In the genomic region with DNA sequence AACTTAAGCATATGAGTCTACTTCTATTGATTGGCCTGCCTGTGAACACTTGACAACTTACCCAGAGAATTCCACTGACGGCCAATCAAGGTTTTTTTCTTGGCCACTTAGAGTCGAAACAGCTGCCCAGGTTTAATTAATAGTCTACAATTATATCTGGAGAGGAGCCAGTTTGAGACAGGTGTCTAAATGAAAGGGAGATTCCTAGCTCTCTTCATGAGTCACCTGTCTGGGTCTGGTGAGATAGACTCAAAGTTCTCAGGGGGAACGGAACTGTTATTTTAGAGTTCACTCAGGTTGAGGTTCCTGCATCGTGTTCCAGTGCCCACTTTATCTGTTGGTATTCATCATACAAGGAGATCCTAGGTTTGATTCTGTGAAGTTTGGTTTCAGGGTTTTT, we compare ENCODE assay signal across 21 cellular contexts.
A peak's percentile ranks its signal among the peaks of the same experiment; 100 is the strongest.
DNase-seq lines count a peak whose midpoint lies in the region; ATAC-seq and TF ChIP-seq lines count a peak whose summit lies in the region.
"Had no signal": no experiment of that assay in that cellular context is flagged by ENCODE, and none has a peak within 500 bp of the region (broad histone marks: within the 10 kb centered on the region; RNA-seq: fewer than 3 reads in every experiment).

No MANE protein-coding gene starts in this region.

- CTCF ChIA-PET in MCF 10A (lab: Yijun Ruan, JAX) = no interaction called here
- CTCF ChIA-PET in mammary epithelial cell (lab: Charles Lee; ENCODE audit: low non-redundant PET) = interaction anchor here (0.6 kb wide), 1 partner anchor 121 kb away, joined by 4 read pairs; no protein-coding TSS in a partner anchor

- H3K4me3 ChIP-seq in mammary epithelial cell (replicated peaks in 1 of 3; ENCODE audit: insufficient read depth in 1 of 3, low read depth in 2 of 3, low read length in 3 of 3) = no peak overlapping the region
- H3K4me3 ChIP-seq: breast epithelium had no signal

- POLR2A ChIA-PET in MCF 10A (lab: Yijun Ruan, JAX) = interaction anchor here (1.1 to 2.1 kb wide), 3 partner anchors 9 to 82 kb away, joined by 4 to 7 read pairs (median 5); no protein-coding TSS in a partner anchor

- H3K4me2 ChIP-seq in mammary epithelial cell (ENCODE audit: insufficient read depth, low read depth, low read length) = no peak overlapping the region

- BruUV-seq in MCF 10A (replicated peaks; lab: Mats Ljungman, UMichigan) (no TSS peak), mammary epithelial cell (replicated peaks; lab: Mats Ljungman, UMichigan) (no TSS peak)

- 42% methylated on average over 4 of the region's 4 CpGs for WGBS in mammary epithelial cell (ENCODE audit: low coverage, missing lambda C conversion rate)

- peaks cover 13% of the 10 kb centered on the region for H3K36me3 ChIP-seq in mammary epithelial cell (ENCODE audit: insufficient read depth, low read length)
- H3K36me3 ChIP-seq: breast epithelium had no signal

- no peak for TF ChIP-seq CTCF in MCF 10A (IDR thresholded peaks at IDR 0.05; ENCODE audit: unreplicated experiment)
- no peak for TF ChIP-seq CTCF in mammary epithelial cell (conservative IDR thresholded peaks at IDR 0.05 in 1 of 2, IDR thresholded peaks at IDR 0.05 in 1 of 2; ENCODE audit: extremely low read depth in 1 of 2, insufficient read depth in 1 of 2, low read depth in 1 of 2, low read length in 2 of 2)
- no peak for TF ChIP-seq CTCF in type B pancreatic cell (conservative IDR thresholded peaks at IDR 0.05)

- peaks cover 84% of the 10 kb centered on the region for H3K79me2 ChIP-seq in mammary epithelial cell (ENCODE audit: insufficient read depth, low read length)

- in situ Hi-C loops in mammary epithelial cell (cut with MboI; ENCODE audit: low sequenced_read_pairs in 2 of 2) = no loop called here
- in situ Hi-C loops in ACHN (cut with HindIII; ENCODE audit: low pct_ligation_motif_present, low pct_unique_long_range_greater_than_20kb, low sequenced_read_pairs) = no loop called here

- H3K27ac Mint-ChIP-seq in MCF 10A (ENCODE audit: low read depth, unreplicated experiment) = no peak overlapping the region
- peak overlapping the region; percentile 32 for H3K27ac Mint-ChIP-seq in type B pancreatic cell
- H3K27ac Mint-ChIP-seq: activated CD8-positive, alpha-beta T cell treated with anti-CD3 and anti-CD28 coated beads, Interleukin-2, amount 10 ng/mL, durations not matched to agents 7 days and 5 days; activated naive CD8-positive, alpha-beta T cell treated with anti-CD3 and anti-CD28 coated beads, Interleukin-2, amount 50 U/mL, for 24 hours; CD4-positive, alpha-beta T cell; T-cell had no signal

- no peaks in the 10 kb centered on the region for H3K9me3 ChIP-seq in mammary epithelial cell (replicated peaks; ENCODE audit: insufficient read depth, low read length)
- H3K9me3 ChIP-seq: breast epithelium had no signal

- H3K27me3 ChIP-seq in mammary epithelial cell (ENCODE audit: insufficient read depth, low read length) = no peaks in the 10 kb centered on the region
- H3K27me3 ChIP-seq: breast epithelium had no signal

- no peak overlapping the region for H3K9ac ChIP-seq in mammary epithelial cell (ENCODE audit: insufficient read depth, low read length)
- H3K9ac ChIP-seq: parathyroid adenoma had no signal

- DNase-seq in MCF 10A (ENCODE audit: unreplicated experiment) (peak; percentile 11), mammary epithelial cell (no peak), NCI-H2171 (lab: John Stamatoyannopoulos, UW) (peak; percentile 38), SHP77 treated with DMSO at 0.1 percent for 48 hours (lab: John Stamatoyannopoulos, UW) (peak; percentile 25), type B pancreatic cell (ENCODE audit: extremely low spot score, unreplicated experiment) (no peak), ACHN (no peak)
- DNase-seq in activated effector memory CD4-positive, alpha-beta T cell treated with anti-CD3 and anti-CD28 coated beads, Interleukin-2, amount 50 U/mL, for 16 hours = no peak
- DNase-seq: activated CD8-positive, alpha-beta T cell treated with anti-CD3 and anti-CD28 coated beads, Interleukin-2, amount 10 ng/mL, durations not matched to agents 7 days and 5 days; activated naive CD8-positive, alpha-beta T cell treated with anti-CD3 and anti-CD28 coated beads, Interleukin-2, amount 50 U/mL, for 24 hours; CD4-positive, alpha-beta T cell; dermis blood vessel endothelial cell; IMR-90; left ventricle myocardium superior; MM.1S; NK-92 treated with Interleukin-12 subunit alpha and Interleukin-12 subunit beta, amount 100 ng/mL, for 24 hours; stimulated activated CD4-positive, alpha-beta T cell treated with anti-CD3 and anti-CD28 coated beads, Interleukin-4, amount 100 ng/mL, for 1 hour; T-cell had no signal

- intact Hi-C loops in MCF 10A (cut with micrococcal nuclease) (no loop called here), mammary epithelial cell (cut with micrococcal nuclease) (no loop called here)

- no peaks in the 10 kb centered on the region for H3K9me3 Mint-ChIP-seq in MCF 10A (ENCODE audit: unreplicated experiment)
- peaks cover 4% of the 10 kb centered on the region for H3K9me3 Mint-ChIP-seq in type B pancreatic cell
- H3K9me3 Mint-ChIP-seq: activated naive CD8-positive, alpha-beta T cell treated with anti-CD3 and anti-CD28 coated beads, Interleukin-2, amount 50 U/mL, for 24 hours; CD4-positive, alpha-beta T cell; T-cell had no signal

- ATAC-seq in HG03469 (IDR thresholded peaks at IDR 0.05; ENCODE audit: unreplicated experiment) = no peak
- ATAC-seq: activated CD8-positive, alpha-beta T cell treated with anti-CD3 and anti-CD28 coated beads, Interleukin-2, amount 10 ng/mL, durations not matched to agents 7 days and 5 days; activated naive CD8-positive, alpha-beta T cell treated with anti-CD3 and anti-CD28 coated beads, Interleukin-2, amount 50 U/mL, for 24 hours; left ventricle myocardium superior; T-cell had no signal

- no peak overlapping the region for H2AFZ ChIP-seq in mammary epithelial cell (ENCODE audit: low read depth, low read length)
- H2AFZ ChIP-seq: parathyroid adenoma had no signal

- peaks cover 5% of the 10 kb centered on the region for H3K4me1 Mint-ChIP-seq in MCF 10A (ENCODE audit: insufficient read depth, unreplicated experiment)
- peaks cover 52% of the 10 kb centered on the region for H3K4me1 Mint-ChIP-seq in type B pancreatic cell (ENCODE audit: unreplicated experiment)

- H3K27ac ChIP-seq in mammary epithelial cell (ENCODE audit: insufficient read depth, low read depth, low read length) = no peak overlapping the region
- H3K27ac ChIP-seq: breast epithelium, parathyroid adenoma, RWPE1 had no signal

- H4K20me1 ChIP-seq in mammary epithelial cell (ENCODE audit: insufficient read depth, low read length) = no peaks in the 10 kb centered on the region

- no peaks in the 10 kb centered on the region for H3K36me3 Mint-ChIP-seq in MCF 10A (ENCODE audit: insufficient read depth, unreplicated experiment)
- H3K36me3 Mint-ChIP-seq in type B pancreatic cell = peaks cover 1% of the 10 kb centered on the region

- H3K4me1 ChIP-seq in mammary epithelial cell (ENCODE audit: insufficient read depth, low read length) = peaks cover 14% of the 10 kb centered on the region

- H3K4me3 Mint-ChIP-seq in MCF 10A (ENCODE audit: unreplicated experiment) = no peak overlapping the region
- peak overlapping the region; percentile 25 for H3K4me3 Mint-ChIP-seq in type B pancreatic cell
- H3K4me3 Mint-ChIP-seq: activated CD8-positive, alpha-beta T cell treated with anti-CD3 and anti-CD28 coated beads, Interleukin-2, amount 10 ng/mL, durations not matched to agents 7 days and 5 days; activated naive CD8-positive, alpha-beta T cell treated with anti-CD3 and anti-CD28 coated beads, Interleukin-2, amount 50 U/mL, for 24 hours; CD4-positive, alpha-beta T cell; T-cell had no signal

- H3K27me3 Mint-ChIP-seq in MCF 10A (ENCODE audit: insufficient read depth, unreplicated experiment) (no peaks in the 10 kb centered on the region), type B pancreatic cell (no peaks in the 10 kb centered on the region)
- H3K27me3 Mint-ChIP-seq: activated naive CD8-positive, alpha-beta T cell treated with anti-CD3 and anti-CD28 coated beads, Interleukin-2, amount 50 U/mL, for 24 hours; CD4-positive, alpha-beta T cell; T-cell had no signal

- dilution Hi-C loops in mammary epithelial cell (cut with HindIII; ENCODE audit: low sequenced_read_pairs) = loop anchor here (5.0 kb wide), 1 partner anchor 68 kb away; no protein-coding TSS in a partner anchor

Comparison
In these comparisons a context has a peak if more than half of its experiments do, and no peak if none do; other contexts are left out.
1. DNase-seq: peak in MCF 10A (single experiment), NCI-H2171 (single experiment) and SHP77 treated with DMSO at 0.1 percent for 48 hours (single experiment); none in mammary epithelial cell (single experiment), type B pancreatic cell (single experiment), ACHN (single experiment) and activated effector memory CD4-positive, alpha-beta T cell treated with anti-CD3 and anti-CD28 coated beads, Interleukin-2, amount 50 U/mL, for 16 hours (single experiment).